9 cellular contexts compared by ENCODE assay signal in the genomic region with DNA sequence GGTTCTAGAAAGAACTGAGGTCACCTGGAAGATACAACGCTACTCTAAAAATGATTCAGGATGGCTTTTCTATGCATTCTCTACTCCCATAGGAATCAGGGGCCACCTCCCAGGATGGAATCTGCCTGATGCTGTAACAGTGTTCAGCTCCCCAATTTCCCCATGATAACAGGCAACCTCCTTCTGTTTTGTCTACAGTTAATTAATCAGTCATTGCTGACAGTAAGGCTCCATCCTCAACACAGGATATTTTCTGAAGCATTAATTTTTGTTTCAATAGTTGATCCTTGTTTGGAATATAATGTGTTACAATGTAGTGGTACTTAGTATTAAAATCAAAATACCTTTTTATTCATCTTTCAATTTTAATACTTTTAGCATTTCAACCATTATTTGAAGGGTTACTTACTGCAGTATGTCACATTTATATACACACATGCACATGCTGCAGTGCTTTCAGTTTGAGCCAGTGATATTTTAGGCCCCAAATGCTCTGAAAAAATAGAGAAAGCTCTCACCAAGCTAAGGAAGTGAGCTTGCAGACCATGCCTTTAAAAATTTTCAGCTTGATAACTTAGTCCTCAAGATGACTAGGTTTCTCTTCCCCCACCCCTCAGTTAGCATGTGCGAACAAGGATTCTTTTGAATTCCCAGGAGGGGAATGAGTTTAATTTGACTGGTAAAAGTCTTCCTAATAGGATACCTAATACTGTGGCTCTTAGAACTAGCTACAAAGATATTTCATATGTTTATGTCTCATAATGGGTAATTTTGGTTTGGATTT. TPM values are rescaled to one million over a fixed set of nuclear protein-coding genes. Genes with fewer than 3 reads are reported as not detected.
DNase-seq lines count a peak whose midpoint lies in the region; ATAC-seq lines count a peak whose summit lies in the region.
"Had no signal": no experiment of that assay in that cellular context is flagged by ENCODE, and none has a peak within 500 bp of the region (broad histone marks: within the 10 kb centered on the region; RNA-seq: fewer than 3 reads in every experiment).

No MANE protein-coding gene starts in this region.

- peak in 1 of 2 donors; percentile 14 for ATAC-seq in CD4-positive, CD25-positive, alpha-beta regulatory T cell (ENCODE audit: low read depth in 2 of 2)
- ATAC-seq in GM19328 (IDR thresholded peaks at IDR 0.05; ENCODE audit: unreplicated experiment) (peak; percentile 30), HG03432 (IDR thresholded peaks at IDR 0.05; ENCODE audit: unreplicated experiment) (peak; percentile 45)
- ATAC-seq in central memory CD8-positive, alpha-beta T cell (replicated peaks; ENCODE audit: extremely low read depth, poor library complexity, severe bottlenecking) = peak; percentile 46

- peak overlapping the region; percentile 90 to 97 (median 94) for H3K4me3 Mint-ChIP-seq in CD4-positive, CD25-positive, alpha-beta regulatory T cell
- peak overlapping the region; percentile 88 for H3K4me3 Mint-ChIP-seq in central memory CD8-positive, alpha-beta T cell

- no peaks in the 10 kb centered on the region for H3K27me3 ChIP-seq in CD4-positive, CD25-positive, alpha-beta regulatory T cell (ENCODE audit: control insufficient read depth, insufficient read depth, low read length)

- H3K4me3 ChIP-seq in CD4-positive, CD25-positive, alpha-beta regulatory T cell (ENCODE audit: low read depth, low read length) = peak overlapping the region; percentile 99

- H3K4me1 ChIP-seq in CD4-positive, CD25-positive, alpha-beta regulatory T cell (ENCODE audit: control insufficient read depth, insufficient read depth, low read length, poor library complexity, severe bottlenecking) = peaks cover 44% of the 10 kb centered on the region

- H3K27ac ChIP-seq in CD4-positive, CD25-positive, alpha-beta regulatory T cell (ENCODE audit: insufficient read depth, low read length, poor library complexity, severe bottlenecking) = peak overlapping the region; percentile 85

- peak overlapping the region; percentile 92 to 97 (median 94) for H3K27ac Mint-ChIP-seq in CD4-positive, CD25-positive, alpha-beta regulatory T cell
- peak overlapping the region; percentile 87 for H3K27ac Mint-ChIP-seq in central memory CD8-positive, alpha-beta T cell (ENCODE audit: low read depth)

- peaks cover 23 to 70% (median 50%) of the 10 kb centered on the region in 4 donors for H3K4me1 Mint-ChIP-seq in CD4-positive, CD25-positive, alpha-beta regulatory T cell
- peaks cover 69% of the 10 kb centered on the region for H3K4me1 Mint-ChIP-seq in central memory CD8-positive, alpha-beta T cell

- peaks cover 23% of the 10 kb centered on the region for H3K36me3 ChIP-seq in CD4-positive, CD25-positive, alpha-beta regulatory T cell (ENCODE audit: control insufficient read depth, insufficient read depth, low read length)

- H3K9me3 ChIP-seq in CD4-positive, CD25-positive, alpha-beta regulatory T cell (ENCODE audit: control insufficient read depth in 2 of 2, low read length in 2 of 2) = no peaks in the 10 kb centered on the region

- peak in 1 of 3 donors; percentile 41 for DNase-seq in CD4-positive, CD25-positive, alpha-beta regulatory T cell
- no peak for DNase-seq in central memory CD8-positive, alpha-beta T cell (ENCODE audit: low spot score in 2 of 2)
- DNase-seq in AG20443 (ENCODE audit: low spot score) (no peak), HUDEP-2 (lab: John Stamatoyannopoulos, UW; ENCODE audit: unreplicated experiment in 76 of 76) (no peak), NCI-H1417 (lab: John Stamatoyannopoulos, UW) (no peak), cortex of kidney (lab: John Stamatoyannopoulos, UW) (no peak)

- H3K27me3 Mint-ChIP-seq in CD4-positive, CD25-positive, alpha-beta regulatory T cell = no peaks in the 10 kb centered on the region
- H3K27me3 Mint-ChIP-seq in central memory CD8-positive, alpha-beta T cell = no peaks in the 10 kb centered on the region

- H3K36me3 Mint-ChIP-seq in CD4-positive, CD25-positive, alpha-beta regulatory T cell = peaks cover 22% of the 10 kb centered on the region
- H3K36me3 Mint-ChIP-seq in central memory CD8-positive, alpha-beta T cell (ENCODE audit: insufficient read depth) = peaks cover 18% of the 10 kb centered on the region

- H3K9me3 Mint-ChIP-seq in CD4-positive, CD25-positive, alpha-beta regulatory T cell = peaks cover 0 to 3% (median 0%) of the 10 kb centered on the region in 7 donors
- no peaks in the 10 kb centered on the region for H3K9me3 Mint-ChIP-seq in central memory CD8-positive, alpha-beta T cell

RNA-seq across cellular contexts. Expression of a gene that starts 0.6 kb away (rescaled TPM):
- 35.4 TPM for total RNA-seq in CD4-positive, CD25-positive, alpha-beta regulatory T cell
- 10 to 100 TPM; 16.8 to 25.2 (median 20.2) TPM for polyA plus RNA-seq in CD4-positive, CD25-positive, alpha-beta regulatory T cell
- total RNA-seq: renal cortical epithelial cell had no signal
